1 cellular context compared by ENCODE assay signal in the genomic region with DNA sequence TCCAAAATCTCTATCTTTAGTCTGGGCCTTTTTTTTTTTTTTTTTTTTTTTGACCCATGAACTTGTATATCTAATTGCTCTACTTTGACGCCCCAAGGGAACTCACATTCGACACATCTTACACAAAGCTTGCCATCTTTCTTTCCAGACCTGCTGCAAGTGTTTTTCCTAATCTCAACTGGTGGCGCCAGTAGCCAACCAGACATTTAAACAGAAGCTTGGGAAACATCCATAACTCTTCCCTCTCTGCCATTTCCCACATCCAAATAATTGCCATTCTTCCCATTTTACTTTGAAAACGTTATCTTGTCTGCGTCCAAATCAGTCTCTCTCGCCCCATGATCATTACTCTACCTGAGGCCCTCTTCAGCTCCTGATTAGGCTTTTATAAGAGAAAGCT.
TF ChIP-seq lines count a peak whose summit lies in the region.

No MANE protein-coding gene starts in this region.

TF ChIP-seq in GM23338, 12 proteins besides CTCF, POLR2A, EP300 and RAD21 (continued from another document):
- TF ChIP-seq ETS1 (IDR thresholded peaks at IDR 0.05): no peak
- TF ChIP-seq STAT1 (IDR thresholded peaks at IDR 0.05; ENCODE audit: unreplicated experiment): no peak
- no peak for TF ChIP-seq JUNB (IDR thresholded peaks at IDR 0.05; ENCODE audit: unreplicated experiment)
- TF ChIP-seq CREB1 (CRISPR knock-in tag; IDR thresholded peaks at IDR 0.05; ENCODE audit: low read depth): no peak
- no peak for TF ChIP-seq EZH2phosphoT487 (IDR thresholded peaks at IDR 0.05; ENCODE audit: unreplicated experiment)
- no peak for TF ChIP-seq NANOG (IDR thresholded peaks at IDR 0.05; ENCODE audit: borderline replicate concordance)
